Comparison of ENCODE assay signal across 8 cellular contexts in the genomic region with DNA sequence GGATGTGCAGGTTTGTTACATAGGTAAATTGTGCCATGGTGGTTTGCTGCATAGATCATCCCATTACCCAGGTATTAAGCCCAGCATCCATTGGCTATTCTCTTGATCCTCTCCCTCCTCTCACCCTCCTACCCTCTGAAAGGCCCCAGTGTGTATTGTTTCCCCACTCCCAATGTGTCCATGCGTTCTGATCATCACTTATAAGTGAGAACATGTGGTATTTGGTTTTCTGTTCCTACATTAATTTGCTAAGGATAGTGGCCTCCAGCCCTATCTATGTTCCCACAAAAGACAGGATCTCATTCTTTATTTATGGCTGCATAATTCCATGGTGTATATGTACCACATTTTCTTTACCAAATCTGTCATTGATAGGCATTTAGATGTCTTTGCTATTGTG.
"Had no signal": no experiment of that assay in that cellular context is flagged by ENCODE, and none has a peak within 500 bp of the region (broad histone marks: within the 10 kb centered on the region; RNA-seq: fewer than 3 reads in every experiment).

No MANE protein-coding gene starts in this region.

- DNase-seq: GDM1, GF-D8 had no signal

- FAIRE-seq: G401.6, GM12878, GM12891, GM12892, GM18507, GM19239 had no signal

- ATAC-seq: GM12878 had no signal

- H3K4me3 ChIP-seq: GM12878 had no signal
